Comparison of ENCODE assay signal across 8 cellular contexts in genomic region chr11:6612816-6613136, GRCh38. TPM values are rescaled to one million over a fixed set of nuclear protein-coding genes. Genes with fewer than 3 reads are reported as not detected.
DNase-seq lines count a peak whose midpoint lies in the region; ATAC-seq and TF ChIP-seq lines count a peak whose summit lies in the region.

No MANE protein-coding gene starts in this region.

- TF ChIP-seq POLR2A in suprapubic skin (IDR thresholded peaks at IDR 0.05) = no peak

- H3K36me3 ChIP-seq in CD4-positive, CD25-positive, alpha-beta regulatory T cell (ENCODE audit: control insufficient read depth, insufficient read depth, low read length) = peaks cover 49% of the 10 kb centered on the region
- H3K36me3 ChIP-seq in suprapubic skin = peaks cover 44% of the 10 kb centered on the region

- no peaks in the 10 kb centered on the region for H3K9me3 ChIP-seq in CD4-positive, CD25-positive, alpha-beta regulatory T cell (ENCODE audit: control insufficient read depth in 2 of 2, low read length in 2 of 2)
- no peaks in the 10 kb centered on the region for H3K9me3 ChIP-seq in suprapubic skin

- H3K9me3 Mint-ChIP-seq in CD4-positive, CD25-positive, alpha-beta regulatory T cell = no peaks in the 10 kb centered on the region

- peaks cover 0 to 52% (median 34%) of the 10 kb centered on the region in 4 donors for H3K4me1 Mint-ChIP-seq in CD4-positive, CD25-positive, alpha-beta regulatory T cell

- H3K36me3 Mint-ChIP-seq in CD4-positive, CD25-positive, alpha-beta regulatory T cell = peaks cover 36% of the 10 kb centered on the region

- DNase-seq in CD4-positive, CD25-positive, alpha-beta regulatory T cell = no peak
- no peak for DNase-seq in suprapubic skin (ENCODE audit: low spot score in 2 of 2)
- DNase-seq in effector CD8-positive, alpha-beta T cell (lab: John Stamatoyannopoulos, UW) = no peak
- no peak for DNase-seq in mucosa of gallbladder (ENCODE audit: low spot score)

- H3K27me3 Mint-ChIP-seq in CD4-positive, CD25-positive, alpha-beta regulatory T cell = no peaks in the 10 kb centered on the region

- no peak overlapping the region for H3K27ac Mint-ChIP-seq in CD4-positive, CD25-positive, alpha-beta regulatory T cell

- H3K4me3 Mint-ChIP-seq in CD4-positive, CD25-positive, alpha-beta regulatory T cell = no peak overlapping the region

- ATAC-seq in CD4-positive, CD25-positive, alpha-beta regulatory T cell (ENCODE audit: low read depth in 2 of 2) = peak; percentile 3 to 4
- ATAC-seq in GM19452 (IDR thresholded peaks at IDR 0.05; ENCODE audit: unreplicated experiment) (peak; percentile 10), HG03520 (IDR thresholded peaks at IDR 0.05; ENCODE audit: unreplicated experiment) (peak; percentile 17)

- WGBS in suprapubic skin = 6% methylated on average over 7 of the region's 7 CpGs

- H3K27me3 ChIP-seq in CD4-positive, CD25-positive, alpha-beta regulatory T cell (ENCODE audit: control insufficient read depth, insufficient read depth, low read length) = no peaks in the 10 kb centered on the region
- H3K27me3 ChIP-seq in suprapubic skin = no peaks in the 10 kb centered on the region

- TF ChIP-seq EP300 in suprapubic skin (IDR thresholded peaks at IDR 0.05) = peak; percentile 9

- H3K27ac ChIP-seq in CD4-positive, CD25-positive, alpha-beta regulatory T cell (ENCODE audit: insufficient read depth, low read length, poor library complexity, severe bottlenecking) = peak overlapping the region; percentile 95
- H3K27ac ChIP-seq in VCaP = peak overlapping the region; percentile 96
- peak overlapping the region; percentile 97 for H3K27ac ChIP-seq in suprapubic skin

- H3K4me3 ChIP-seq in CD4-positive, CD25-positive, alpha-beta regulatory T cell (ENCODE audit: low read depth, low read length) = peak overlapping the region; percentile 96
- H3K4me3 ChIP-seq in iPS-11a (ENCODE audit: low read depth, low read length) (peak overlapping the region; percentile 75), suprapubic skin (peak overlapping the region; percentile 72)

- TF ChIP-seq CTCF in VCaP (conservative IDR thresholded peaks at IDR 0.05) (peak; percentile 67), suprapubic skin (IDR thresholded peaks at IDR 0.05) (peak in 1 of 2 donors; percentile 16)

- H3K4me1 ChIP-seq in CD4-positive, CD25-positive, alpha-beta regulatory T cell (ENCODE audit: control insufficient read depth, insufficient read depth, low read length, poor library complexity, severe bottlenecking) = peaks cover 45% of the 10 kb centered on the region
- H3K4me1 ChIP-seq in suprapubic skin = peaks cover 41% of the 10 kb centered on the region

RNA-seq across cellular contexts. Expression of gene TAF10, which starts 0.8 kb away (rescaled TPM):
- total RNA-seq in CD4-positive, CD25-positive, alpha-beta regulatory T cell = 125 TPM
- polyA plus RNA-seq in CD4-positive, CD25-positive, alpha-beta regulatory T cell = 100 to 1,000 TPM; 254 to 386 (median 265) TPM
- 10 to 100 TPM; 24.1 to 54.5 (median 40.1) TPM for total RNA-seq in suprapubic skin
- 142 TPM for total RNA-seq in mucosa of gallbladder

RNA-seq across cellular contexts. Expression of gene TPP1, which starts 6.4 kb away (rescaled TPM):
- total RNA-seq in CD4-positive, CD25-positive, alpha-beta regulatory T cell = 100 TPM
- polyA plus RNA-seq in CD4-positive, CD25-positive, alpha-beta regulatory T cell = 100 to 1,000 TPM; 135 to 165 (median 137) TPM
- total RNA-seq in suprapubic skin (100 to 1,000 TPM in 2 of 4 donors, 10 to 100 TPM in 2; 56.1 to 126 (median 81.9) TPM), mucosa of gallbladder (161 TPM)

RNA-seq across cellular contexts. Expression of gene ILK, which starts 9.2 kb away (rescaled TPM):
- total RNA-seq in CD4-positive, CD25-positive, alpha-beta regulatory T cell = 62.9 TPM
- polyA plus RNA-seq in CD4-positive, CD25-positive, alpha-beta regulatory T cell = 100 to 1,000 TPM in 2 of 4 donors, 10 to 100 TPM in 2; 92.8 to 141 (median 115) TPM
- total RNA-seq in suprapubic skin (10 to 100 TPM; 59.8 to 83.8 (median 71.5) TPM), mucosa of gallbladder (261 TPM)

RNA-seq across cellular contexts. Expression of gene RRP8, which starts 9.4 kb away (rescaled TPM):
- total RNA-seq in CD4-positive, CD25-positive, alpha-beta regulatory T cell = 21.0 TPM
- polyA plus RNA-seq in CD4-positive, CD25-positive, alpha-beta regulatory T cell = 10 to 100 TPM; 22.5 to 30.9 (median 25.7) TPM
- total RNA-seq in suprapubic skin = 10 to 100 TPM; 15.9 to 33.6 (median 18.3) TPM
- total RNA-seq in mucosa of gallbladder = 25.8 TPM

RNA-seq across cellular contexts. Expression of gene DCHS1, which starts 42.8 kb away (rescaled TPM):
- 2.4 TPM for total RNA-seq in CD4-positive, CD25-positive, alpha-beta regulatory T cell
- 1 to 10 TPM in 2 of 4 donors, under 1 TPM in 2; 0.49 to 1.6 (median 1.0) TPM for polyA plus RNA-seq in CD4-positive, CD25-positive, alpha-beta regulatory T cell
- total RNA-seq in suprapubic skin (1 to 10 TPM; 3.9 to 9.0 (median 6.4) TPM), mucosa of gallbladder (25.1 TPM)
